Comparison of ENCODE assay signal across 1 cellular context in the genomic region with DNA sequence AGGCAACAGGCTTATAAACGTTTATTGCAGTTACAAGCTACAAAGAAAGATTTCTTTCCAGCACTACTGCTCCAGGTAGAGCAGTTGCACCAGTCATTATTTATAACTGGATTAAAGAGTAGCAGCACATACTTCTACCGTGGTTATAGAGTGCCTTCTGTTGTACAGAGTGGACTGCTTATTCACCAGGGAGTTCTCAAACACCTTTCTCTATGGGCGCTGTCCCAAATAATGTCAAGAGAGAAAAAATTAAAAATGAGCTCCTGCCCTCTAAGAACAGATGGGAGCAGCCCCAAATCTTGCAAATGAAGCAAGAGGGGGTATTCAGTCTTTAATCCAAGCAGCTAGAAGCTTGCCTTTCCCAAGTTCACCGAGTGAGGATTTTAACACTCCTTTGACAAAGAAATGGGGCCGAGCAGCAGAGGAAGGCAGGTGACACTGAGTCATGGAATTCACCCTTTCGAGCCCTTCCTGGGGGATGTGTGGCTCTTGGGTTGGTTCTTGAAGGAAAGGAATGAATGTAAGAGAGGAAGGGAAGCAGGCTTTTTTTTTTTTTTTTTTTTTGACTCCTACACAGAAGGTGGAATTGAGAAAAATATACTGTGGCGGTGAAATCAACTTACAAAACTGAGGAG.
TF ChIP-seq lines count a peak whose summit lies in the region.

No MANE protein-coding gene starts in this region.

TF ChIP-seq in GM23338, 12 proteins besides CTCF, POLR2A, EP300 and RAD21 (continued from another document):
- TF ChIP-seq, protein P1, sequence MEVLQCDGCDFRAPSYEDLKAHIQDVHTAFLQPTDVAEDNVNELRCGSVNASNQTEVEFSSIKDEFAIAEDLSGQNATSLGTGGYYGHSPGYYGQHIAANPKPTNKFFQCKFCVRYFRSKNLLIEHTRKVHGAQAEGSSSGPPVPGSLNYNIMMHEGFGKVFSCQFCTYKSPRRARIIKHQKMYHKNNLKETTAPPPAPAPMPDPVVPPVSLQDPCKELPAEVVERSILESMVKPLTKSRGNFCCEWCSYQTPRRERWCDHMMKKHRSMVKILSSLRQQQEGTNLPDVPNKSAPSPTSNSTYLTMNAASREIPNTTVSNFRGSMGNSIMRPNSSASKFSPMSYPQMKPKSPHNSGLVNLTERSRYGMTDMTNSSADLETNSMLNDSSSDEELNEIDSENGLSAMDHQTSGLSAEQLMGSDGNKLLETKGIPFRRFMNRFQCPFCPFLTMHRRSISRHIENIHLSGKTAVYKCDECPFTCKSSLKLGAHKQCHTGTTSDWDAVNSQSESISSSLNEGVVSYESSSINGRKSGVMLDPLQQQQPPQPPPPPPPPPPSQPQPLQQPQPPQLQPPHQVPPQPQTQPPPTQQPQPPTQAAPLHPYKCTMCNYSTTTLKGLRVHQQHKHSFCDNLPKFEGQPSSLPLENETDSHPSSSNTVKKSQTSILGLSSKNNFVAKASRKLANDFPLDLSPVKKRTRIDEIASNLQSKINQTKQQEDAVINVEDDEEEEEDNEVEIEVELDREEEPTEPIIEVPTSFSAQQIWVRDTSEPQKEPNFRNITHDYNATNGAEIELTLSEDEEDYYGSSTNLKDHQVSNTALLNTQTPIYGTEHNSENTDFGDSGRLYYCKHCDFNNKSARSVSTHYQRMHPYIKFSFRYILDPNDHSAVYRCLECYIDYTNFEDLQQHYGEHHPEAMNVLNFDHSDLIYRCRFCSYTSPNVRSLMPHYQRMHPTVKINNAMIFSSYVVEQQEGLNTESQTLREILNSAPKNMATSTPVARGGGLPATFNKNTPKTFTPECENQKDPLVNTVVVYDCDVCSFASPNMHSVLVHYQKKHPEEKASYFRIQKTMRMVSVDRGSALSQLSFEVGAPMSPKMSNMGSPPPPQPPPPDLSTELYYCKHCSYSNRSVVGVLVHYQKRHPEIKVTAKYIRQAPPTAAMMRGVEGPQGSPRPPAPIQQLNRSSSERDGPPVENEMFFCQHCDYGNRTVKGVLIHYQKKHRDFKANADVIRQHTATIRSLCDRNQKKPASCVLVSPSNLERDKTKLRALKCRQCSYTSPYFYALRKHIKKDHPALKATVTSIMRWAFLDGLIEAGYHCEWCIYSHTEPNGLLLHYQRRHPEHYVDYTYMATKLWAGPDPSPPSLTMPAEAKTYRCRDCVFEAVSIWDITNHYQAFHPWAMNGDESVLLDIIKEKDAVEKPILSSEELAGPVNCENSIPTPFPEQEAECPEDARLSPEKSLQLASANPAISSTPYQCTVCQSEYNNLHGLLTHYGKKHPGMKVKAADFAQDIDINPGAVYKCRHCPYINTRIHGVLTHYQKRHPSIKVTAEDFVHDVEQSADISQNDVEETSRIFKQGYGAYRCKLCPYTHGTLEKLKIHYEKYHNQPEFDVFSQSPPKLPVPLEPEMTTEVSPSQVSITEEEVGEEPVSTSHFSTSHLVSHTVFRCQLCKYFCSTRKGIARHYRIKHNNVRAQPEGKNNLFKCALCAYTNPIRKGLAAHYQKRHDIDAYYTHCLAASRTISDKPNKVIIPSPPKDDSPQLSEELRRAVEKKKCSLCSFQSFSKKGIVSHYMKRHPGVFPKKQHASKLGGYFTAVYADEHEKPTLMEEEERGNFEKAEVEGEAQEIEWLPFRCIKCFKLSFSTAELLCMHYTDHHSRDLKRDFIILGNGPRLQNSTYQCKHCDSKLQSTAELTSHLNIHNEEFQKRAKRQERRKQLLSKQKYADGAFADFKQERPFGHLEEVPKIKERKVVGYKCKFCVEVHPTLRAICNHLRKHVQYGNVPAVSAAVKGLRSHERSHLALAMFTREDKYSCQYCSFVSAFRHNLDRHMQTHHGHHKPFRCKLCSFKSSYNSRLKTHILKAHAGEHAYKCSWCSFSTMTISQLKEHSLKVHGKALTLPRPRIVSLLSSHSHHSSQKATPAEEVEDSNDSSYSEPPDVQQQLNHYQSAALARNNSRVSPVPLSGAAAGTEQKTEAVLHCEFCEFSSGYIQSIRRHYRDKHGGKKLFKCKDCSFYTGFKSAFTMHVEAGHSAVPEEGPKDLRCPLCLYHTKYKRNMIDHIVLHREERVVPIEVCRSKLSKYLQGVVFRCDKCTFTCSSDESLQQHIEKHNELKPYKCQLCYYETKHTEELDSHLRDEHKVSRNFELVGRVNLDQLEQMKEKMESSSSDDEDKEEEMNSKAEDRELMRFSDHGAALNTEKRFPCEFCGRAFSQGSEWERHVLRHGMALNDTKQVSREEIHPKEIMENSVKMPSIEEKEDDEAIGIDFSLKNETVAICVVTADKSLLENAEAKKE (CRISPR knock-in tag; IDR thresholded peaks at IDR 0.05) = peak; percentile 45; the same call in 1 of the 2 replicates
